8 cellular contexts compared by ENCODE assay signal in the genomic region with DNA sequence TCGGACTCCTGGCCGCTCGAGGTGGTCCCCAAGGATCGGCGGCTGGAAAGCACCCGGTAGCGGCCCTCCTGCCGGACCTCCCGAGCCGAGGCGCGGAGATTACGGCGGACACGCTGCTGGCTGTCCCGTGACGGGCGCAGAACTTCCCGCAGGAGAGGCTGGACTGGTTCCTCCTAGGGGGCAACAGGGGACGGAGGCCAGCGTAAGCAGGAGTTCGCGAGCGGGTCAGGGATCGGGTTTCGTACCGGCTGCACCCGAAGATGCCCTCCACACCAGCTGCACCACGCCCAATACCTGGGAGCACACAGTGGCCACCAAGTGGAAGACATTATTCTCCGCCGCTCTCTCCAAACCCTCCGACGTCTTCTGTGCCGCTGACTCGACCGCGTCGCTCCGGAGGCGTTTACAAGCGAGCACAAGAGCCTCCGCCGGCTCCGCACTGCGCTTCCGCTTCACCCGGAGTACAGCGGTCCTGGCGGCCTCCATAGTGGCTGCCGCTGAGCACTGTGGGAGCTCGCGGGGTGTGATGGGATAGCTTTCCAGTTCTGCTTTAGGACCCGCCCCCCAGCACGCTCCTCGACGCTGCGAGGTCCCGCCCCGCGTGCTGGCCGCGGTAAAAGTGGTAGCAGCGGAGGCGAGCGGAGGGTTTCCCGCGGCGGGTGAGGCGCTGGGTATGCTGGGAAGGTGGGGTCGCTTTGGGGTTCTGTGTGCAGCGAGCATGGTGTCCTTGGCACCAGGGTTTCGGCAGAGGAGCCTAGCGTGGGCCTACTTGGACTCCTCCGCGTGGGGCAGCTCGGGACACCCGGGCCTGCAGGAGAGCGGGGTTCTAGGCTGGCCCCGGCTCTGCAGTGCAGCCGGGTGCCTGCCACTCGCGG. TPM values are rescaled to one million over a fixed set of nuclear protein-coding genes. Genes with fewer than 3 reads are reported as not detected.
DNase-seq lines count a peak whose midpoint lies in the region; ATAC-seq and TF ChIP-seq lines count a peak whose summit lies in the region.

TSS of gene PRMT7 (plus strand) at position 579 of the 875 bp plus-strand sequence. CDS start 4,961 bp downstream, outside the sequence.
TSS of gene SLC7A6OS (minus strand) at position 506 of the 875 bp plus-strand sequence. CDS start at position 486, 20 bp downstream.

- in situ Hi-C loops in GM18951 (cut with MboI; ENCODE audit: low sequenced_read_pairs, unreplicated experiment) (no loop called here), mammary epithelial cell (cut with MboI; ENCODE audit: low sequenced_read_pairs in 2 of 2) (no loop called here)

- WGBS in mammary epithelial cell (ENCODE audit: low coverage, missing lambda C conversion rate): under 1% methylated on average over 36 of the region's 82 CpGs
- whole genome bisulfite sequencing in smooth muscle cell (ENCODE audit: low lambda C conversion rate): under 1% methylated on average over 80 of the region's 82 CpGs

- TF ChIP-seq CTCF in WI38 (IDR thresholded peaks at IDR 0.05; ENCODE audit: low read depth, low read length) (no peak), mammary epithelial cell (conservative IDR thresholded peaks at IDR 0.05 in 1 of 2, IDR thresholded peaks at IDR 0.05 in 1 of 2; ENCODE audit: extremely low read depth in 1 of 2, insufficient read depth in 1 of 2, low read depth in 1 of 2, low read length in 2 of 2) (peak in 1 of 2 donors; percentile 14), smooth muscle cell (IDR thresholded peaks at IDR 0.05; ENCODE audit: borderline replicate concordance, insufficient read depth, poor library complexity, severe bottlenecking) (no peak)

- ATAC-seq in HG03175 (IDR thresholded peaks at IDR 0.05; ENCODE audit: unreplicated experiment): peak; percentile 98

- intact Hi-C loops in mammary epithelial cell (cut with micrococcal nuclease): loop anchor here (1.0 to 5.0 kb wide), 2 partner anchors 46 to 223 kb away; partner anchors contain the start of genes NFATC3 and SLC7A6

- H3K36me3 ChIP-seq in mammary epithelial cell (ENCODE audit: insufficient read depth, low read length): peaks cover 2% of the 10 kb centered on the region
- H3K36me3 ChIP-seq in smooth muscle cell (ENCODE audit: low read depth): no peaks in the 10 kb centered on the region

- H3K9ac ChIP-seq in mammary epithelial cell (ENCODE audit: insufficient read depth, low read length) (peak within 1 kb of the TSS; percentile 87), smooth muscle cell (ENCODE audit: low read depth) (peak within 1 kb of the TSS; percentile 81)

- H3K4me2 ChIP-seq in mammary epithelial cell (ENCODE audit: insufficient read depth, low read depth, low read length) (peak within 1 kb of the TSS; percentile 93), smooth muscle cell (peak within 1 kb of the TSS; percentile 90)

- H3K4me3 ChIP-seq in WI38 (ENCODE audit: low read depth, low read length) (peak within 1 kb of the TSS; percentile 94), mammary epithelial cell (replicated peaks in 1 of 3; ENCODE audit: insufficient read depth in 1 of 3, low read depth in 2 of 3, low read length in 3 of 3) (peak within 1 kb of the TSS; percentile 79 to 98 (median 86)), smooth muscle cell (peak within 1 kb of the TSS; percentile 80)

- no peaks in the 10 kb centered on the region for H4K20me1 ChIP-seq in mammary epithelial cell (ENCODE audit: insufficient read depth, low read length)
- peaks cover 2% of the 10 kb centered on the region for H4K20me1 ChIP-seq in smooth muscle cell (ENCODE audit: low read depth)

- TF ChIP-seq POLR2A in GM18951 (IDR thresholded peaks at IDR 0.05; ENCODE audit: extremely low read depth, insufficient read depth, insufficient read length): peak; percentile 93

- CTCF ChIA-PET in mammary epithelial cell (lab: Charles Lee; ENCODE audit: low non-redundant PET): interaction anchor here (0.6 to 1.0 kb wide), 4 partner anchors 12 to 48 kb away, joined by 3 to 21 read pairs (median 6); partner anchors contain the start of gene SLC7A6

- peak; percentile 96 for DNase-seq in AG08396 (ENCODE audit: low spot score)
- peak; percentile 77 for DNase-seq in NCI-H2227 treated with DMSO at 0.1 percent for 48 hours (lab: John Stamatoyannopoulos, UW)
- peak; percentile 88 for DNase-seq in mammary epithelial cell
- peak; percentile 99 for DNase-seq in iPS-NIHi11 (ENCODE audit: low spot score)
- DNase-seq in smooth muscle cell (lab: John Stamatoyannopoulos, UW; ENCODE audit: unreplicated experiment): peak; percentile 71

- H3K79me2 ChIP-seq in mammary epithelial cell (ENCODE audit: insufficient read depth, low read length) (peaks cover 72% of the 10 kb centered on the region), smooth muscle cell (ENCODE audit: low read depth) (peaks cover 76% of the 10 kb centered on the region)

- peak within 1 kb of the TSS; percentile 97 for H2AFZ ChIP-seq in mammary epithelial cell (ENCODE audit: low read depth, low read length)
- peak within 1 kb of the TSS; percentile 97 for H2AFZ ChIP-seq in smooth muscle cell (ENCODE audit: low read depth)

- no peaks in the 10 kb centered on the region for H3K27me3 ChIP-seq in mammary epithelial cell (ENCODE audit: insufficient read depth, low read length)
- H3K27me3 ChIP-seq in smooth muscle cell (ENCODE audit: low read depth): no peaks in the 10 kb centered on the region

- no peaks in the 10 kb centered on the region for H3K9me3 ChIP-seq in mammary epithelial cell (replicated peaks; ENCODE audit: insufficient read depth, low read length)
- H3K9me3 ChIP-seq in smooth muscle cell (replicated peaks; ENCODE audit: low read depth): no peaks in the 10 kb centered on the region

- H3K4me1 ChIP-seq in mammary epithelial cell (ENCODE audit: insufficient read depth, low read length): peaks cover 10% of the 10 kb centered on the region
- peaks cover 14% of the 10 kb centered on the region for H3K4me1 ChIP-seq in smooth muscle cell (ENCODE audit: low read depth)

- H3F3A ChIP-seq in smooth muscle cell (ENCODE audit: low read depth): no peaks in the 10 kb centered on the region

- H3K27ac ChIP-seq in mammary epithelial cell (ENCODE audit: insufficient read depth, low read depth, low read length) (peak within 1 kb of the TSS; percentile 62), smooth muscle cell (ENCODE audit: low read depth) (peak within 1 kb of the TSS; percentile 66)

- TSS peak; percentile 51 for BruUV-seq in mammary epithelial cell (replicated peaks; lab: Mats Ljungman, UMichigan)

- dilution Hi-C loops in mammary epithelial cell (cut with HindIII; ENCODE audit: low sequenced_read_pairs): no loop called here

RNA-seq across cellular contexts. Expression of gene PRMT7, which starts in this region (rescaled TPM):
- 10 to 100 TPM; 31.9 to 38.3 TPM for total RNA-seq in mammary epithelial cell
- polyA plus RNA-seq in mammary epithelial cell: 35.5 TPM
- polyA minus RNA-seq in mammary epithelial cell: 14.6 TPM
- total RNA-seq in smooth muscle cell: 16.3 and 22.1 TPM in 2 replicates
- polyA plus RNA-seq in smooth muscle cell: 19.7 and 25.4 TPM in 2 replicates

RNA-seq across cellular contexts. Expression of gene SLC7A6OS, which starts in this region (rescaled TPM):
- total RNA-seq in mammary epithelial cell: 10 to 100 TPM; 11.5 to 15.6 TPM
- 6.5 TPM for polyA plus RNA-seq in mammary epithelial cell
- 3.9 TPM for polyA minus RNA-seq in mammary epithelial cell
- total RNA-seq in smooth muscle cell: 8.3 and 9.6 TPM in 2 replicates
- polyA plus RNA-seq in smooth muscle cell: 13.2 and 13.9 TPM in 2 replicates

Comparison
In these comparisons a context has a peak if more than half of its experiments do, and no peak if none do; other contexts are left out.
1. Peak in every context shown above with its lines: DNase-seq, ATAC-seq, H3K4me3 ChIP-seq and H3K27ac ChIP-seq.